18 cellular contexts compared by ENCODE assay signal in the genomic region with DNA sequence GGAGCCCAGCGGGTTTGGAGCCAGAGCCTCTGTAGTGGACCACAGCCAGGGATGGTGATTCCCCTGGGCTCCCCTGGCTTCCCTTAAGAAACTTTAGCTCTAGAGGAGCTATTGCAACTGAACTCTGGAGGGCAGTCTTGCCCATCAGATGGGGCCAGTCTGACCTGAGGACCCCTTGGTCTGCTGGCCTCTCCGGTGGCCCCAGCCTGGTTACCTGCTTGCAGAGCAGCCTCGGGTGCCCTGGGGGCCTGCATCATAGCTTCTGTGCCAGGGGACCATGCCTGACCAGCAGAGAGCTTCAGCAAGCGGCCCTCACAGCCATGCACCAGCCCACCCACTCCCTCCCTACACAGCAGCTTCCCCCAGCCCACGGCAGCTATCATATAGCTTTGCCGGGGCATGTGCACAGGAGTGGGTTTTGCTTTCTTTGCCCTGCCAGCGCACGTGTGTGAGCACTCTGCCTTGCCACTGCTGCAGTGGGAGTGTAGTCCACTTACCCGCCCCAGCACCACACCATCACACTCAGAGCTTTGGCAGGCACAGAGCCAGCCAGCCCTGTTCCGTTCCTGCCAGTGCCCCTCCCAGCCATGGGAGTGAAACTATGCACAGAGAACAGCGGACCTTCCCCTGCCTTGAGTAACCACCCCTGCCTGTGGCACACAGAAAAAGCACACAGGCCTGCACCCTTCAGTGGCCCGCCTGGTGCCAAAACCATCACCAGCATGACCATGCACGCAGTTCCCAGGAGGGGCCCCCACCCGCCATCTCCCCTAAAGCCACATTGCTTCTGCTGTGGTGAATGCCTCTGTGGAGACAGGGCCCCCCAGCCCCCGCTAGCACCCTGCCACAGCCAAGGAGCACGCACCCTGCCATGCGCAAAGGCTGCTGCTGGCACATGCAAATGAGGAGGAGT.
A peak's percentile ranks its signal among the peaks of the same experiment; 100 is the strongest.
DNase-seq lines count a peak whose midpoint lies in the region; TF ChIP-seq lines count a peak whose summit lies in the region.
"Had no signal": no experiment of that assay in that cellular context is flagged by ENCODE, and none has a peak within 500 bp of the region (broad histone marks: within the 10 kb centered on the region; RNA-seq: fewer than 3 reads in every experiment).

No MANE protein-coding gene starts in this region.

- H3K9me3 Mint-ChIP-seq in progenitor cell of endocrine pancreas (ENCODE audit: low read depth) (peaks cover 3% of the 10 kb centered on the region), Calu3 (ENCODE audit: low read depth, unreplicated experiment) (peaks cover 11% of the 10 kb centered on the region)

- H3K27ac Mint-ChIP-seq in progenitor cell of endocrine pancreas = no peak overlapping the region
- no peak overlapping the region for H3K27ac Mint-ChIP-seq in Calu3 (ENCODE audit: unreplicated experiment)
- H3K27ac Mint-ChIP-seq: CD4-positive, CD25-positive, alpha-beta regulatory T cell; T-helper 17 cell had no signal

- CTCF ChIA-PET in Calu3 (lab: Charles Lee) = no interaction called here

- intact Hi-C loops in transverse colon (cut with DNase I; ENCODE audit: low total_unique reads) (no loop called here), Calu3 (cut with micrococcal nuclease; ENCODE audit: unreplicated experiment) (no loop called here)

- TF ChIP-seq CTCF in progenitor cell of endocrine pancreas (IDR thresholded peaks at IDR 0.05; ENCODE audit: unreplicated experiment) (peak; percentile 63), transverse colon (IDR thresholded peaks at IDR 0.05) (no peak), Calu3 (IDR thresholded peaks at IDR 0.05; ENCODE audit: unreplicated experiment) (no peak)

- peak; percentile 30 for DNase-seq in NCI-H82 (lab: John Stamatoyannopoulos, UW)
- DNase-seq in NCI-H82 treated with DMSO at 0.1 percent for 48 hours (lab: John Stamatoyannopoulos, UW; ENCODE audit: unreplicated experiment) = no peak
- DNase-seq in NT2/D1 (ENCODE audit: low read depth, low spot score) = peak; percentile 35
- peak; percentile 36 for DNase-seq in iPS DF 4.7 (ENCODE audit: extremely low read depth, low spot score)
- peak; percentile 19 for DNase-seq in progenitor cell of endocrine pancreas (ENCODE audit: low spot score, unreplicated experiment)
- no peak for DNase-seq in transverse colon
- DNase-seq in Calu3 = no peak
- DNase-seq in effector memory CD4-positive, alpha-beta T cell = no peak
- DNase-seq: 8988T; activated gamma-delta T cell treated with Interleukin-2 at 50 U/mL for 16 hours; CD4-positive, CD25-positive, alpha-beta regulatory T cell; DMS79 treated with DMSO at 0.1 percent for 48 hours; MV-4-11; NCI-H2081 treated with DMSO at 0.1 percent for 48 hours had no signal

- H3K36me3 Mint-ChIP-seq in progenitor cell of endocrine pancreas (ENCODE audit: insufficient read depth) (no peaks in the 10 kb centered on the region), Calu3 (ENCODE audit: insufficient read depth, unreplicated experiment) (no peaks in the 10 kb centered on the region)
- H3K36me3 Mint-ChIP-seq: CD4-positive, CD25-positive, alpha-beta regulatory T cell had no signal

- H3K36me3 ChIP-seq in NT2/D1 (ENCODE audit: insufficient read depth, insufficient read length, low read length) (no peaks in the 10 kb centered on the region), transverse colon (no peaks in the 10 kb centered on the region)
- no peaks in the 10 kb centered on the region for H3K36me3 ChIP-seq in effector memory CD4-positive, alpha-beta T cell (ENCODE audit: control insufficient read depth, insufficient read depth, low read length)
- H3K36me3 ChIP-seq: ovary, tibial artery had no signal

- TF ChIP-seq POLR2A in transverse colon (IDR thresholded peaks at IDR 0.05) = no peak

- H3K9me3 ChIP-seq in NT2/D1 (ENCODE audit: insufficient read depth, low read length) = no peaks in the 10 kb centered on the region
- no peaks in the 10 kb centered on the region for H3K9me3 ChIP-seq in transverse colon
- no peaks in the 10 kb centered on the region for H3K9me3 ChIP-seq in effector memory CD4-positive, alpha-beta T cell (ENCODE audit: control insufficient read depth, low read length)
- H3K9me3 ChIP-seq: ovary, tibial artery had no signal

- no TSS peak for BruUV-seq in Calu3 (replicated peaks; lab: Mats Ljungman, UMichigan)

- H3K27me3 Mint-ChIP-seq in progenitor cell of endocrine pancreas (no peaks in the 10 kb centered on the region), Calu3 (ENCODE audit: unreplicated experiment) (no peaks in the 10 kb centered on the region)
- H3K27me3 Mint-ChIP-seq: CD4-positive, CD25-positive, alpha-beta regulatory T cell; T-helper 17 cell had no signal

- no peak for TF ChIP-seq EP300 in transverse colon (IDR thresholded peaks at IDR 0.05; ENCODE audit: low read depth)

- no peak overlapping the region for H3K9ac ChIP-seq in NT2/D1 (ENCODE audit: insufficient read length, low read depth)

- no peak overlapping the region for H3K27ac ChIP-seq in transverse colon
- no peak overlapping the region for H3K27ac ChIP-seq in effector memory CD4-positive, alpha-beta T cell (ENCODE audit: insufficient read depth, low read length, poor library complexity, severe bottlenecking)
- H3K27ac ChIP-seq: ovary, skin epidermis, tibial artery had no signal

- H3K4me1 Mint-ChIP-seq in progenitor cell of endocrine pancreas (ENCODE audit: low read depth) (no peaks in the 10 kb centered on the region), Calu3 (ENCODE audit: low read depth, unreplicated experiment) (no peaks in the 10 kb centered on the region)
- H3K4me1 Mint-ChIP-seq: CD4-positive, CD25-positive, alpha-beta regulatory T cell; T-helper 17 cell had no signal

- in situ Hi-C loops in transverse colon (cut with MboI; ENCODE audit: low pct_ligation_motif_present in 1 of 4, low pct_unique_long_range_greater_than_20kb in 1 of 4, low sequenced_read_pairs in 3 of 4) = no loop called here

- H3K4me1 ChIP-seq in NT2/D1 (ENCODE audit: insufficient read depth, insufficient read length) = peaks cover 7% of the 10 kb centered on the region
- no peaks in the 10 kb centered on the region for H3K4me1 ChIP-seq in transverse colon
- no peaks in the 10 kb centered on the region for H3K4me1 ChIP-seq in effector memory CD4-positive, alpha-beta T cell (ENCODE audit: control insufficient read depth, insufficient read depth, low read length, poor library complexity, severe bottlenecking)
- H3K4me1 ChIP-seq: tibial artery had no signal

- H3K4me3 Mint-ChIP-seq in progenitor cell of endocrine pancreas (ENCODE audit: low read depth) = no peak overlapping the region
- H3K4me3 Mint-ChIP-seq in Calu3 (ENCODE audit: low read depth, unreplicated experiment) = no peak overlapping the region
- H3K4me3 Mint-ChIP-seq: CD4-positive, CD25-positive, alpha-beta regulatory T cell; T-helper 17 cell had no signal

- 73 to 78% methylated on average over 2 to 14 of the region's 17 CpGs for WGBS in transverse colon (ENCODE audit: low coverage in 1 of 2), 2 donors

- H3K4me3 ChIP-seq in NT2/D1 (ENCODE audit: insufficient read length, low read depth) (no peak overlapping the region), transverse colon (no peak overlapping the region)
- H3K4me3 ChIP-seq in effector memory CD4-positive, alpha-beta T cell (ENCODE audit: insufficient read depth, low read depth, low read length, poor library complexity, severe bottlenecking) = no peak overlapping the region
- H3K4me3 ChIP-seq: ovary, skin epidermis had no signal

- H3K27me3 ChIP-seq in NT2/D1 (ENCODE audit: insufficient read depth, insufficient read length) (no peaks in the 10 kb centered on the region), transverse colon (no peaks in the 10 kb centered on the region)
- no peaks in the 10 kb centered on the region for H3K27me3 ChIP-seq in effector memory CD4-positive, alpha-beta T cell (replicated peaks; ENCODE audit: control insufficient read depth, insufficient read depth, low read length, poor library complexity, severe bottlenecking)
- H3K27me3 ChIP-seq: ovary, tibial artery had no signal

Comparison
In these comparisons a context has a peak if more than half of its experiments do, and no peak if none do; other contexts are left out.
1. DNase-seq: peak in NCI-H82 (single experiment), NT2/D1 (single experiment), iPS DF 4.7 (single experiment) and progenitor cell of endocrine pancreas (single experiment); none in NCI-H82 treated with DMSO at 0.1 percent for 48 hours (single experiment), transverse colon (single experiment), Calu3 (single experiment) and effector memory CD4-positive, alpha-beta T cell (0 of 3).